ENCODE assay signal across 14 cellular contexts in the genomic region with DNA sequence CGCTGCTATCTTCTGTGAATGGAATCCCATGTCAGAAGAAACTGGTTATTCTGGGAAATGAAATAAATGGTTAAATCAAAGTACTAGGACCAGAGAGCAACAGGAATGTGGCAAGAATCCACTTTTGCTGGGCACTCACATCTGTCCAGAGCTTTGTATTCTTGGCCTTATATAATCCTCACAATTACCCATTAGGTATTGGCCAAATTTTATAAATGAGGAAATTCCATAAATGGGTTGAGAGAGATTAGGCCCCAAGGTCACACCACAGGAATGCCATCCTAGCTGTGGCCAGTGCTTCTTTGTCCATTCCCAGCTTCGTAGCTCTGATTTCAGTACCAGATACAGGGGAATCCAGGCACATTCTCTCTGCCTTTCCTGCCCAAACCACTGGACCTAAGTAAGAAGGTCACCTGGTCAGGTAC.
DNase-seq lines count a peak whose midpoint lies in the region; ATAC-seq and TF ChIP-seq lines count a peak whose summit lies in the region.
"Had no signal": no experiment of that assay in that cellular context is flagged by ENCODE, and none has a peak within 500 bp of the region (broad histone marks: within the 10 kb centered on the region; RNA-seq: fewer than 3 reads in every experiment).

No MANE protein-coding gene starts in this region.

- no peak for ATAC-seq in gastrocnemius medialis
- ATAC-seq: K562 had no signal

- H3K36me3 ChIP-seq in adipocyte (ENCODE audit: control insufficient read depth, insufficient read depth, low read length, severe bottlenecking) (no peaks in the 10 kb centered on the region), skeletal muscle satellite cell (ENCODE audit: insufficient read depth, low read length) (no peaks in the 10 kb centered on the region), gastrocnemius medialis (no peaks in the 10 kb centered on the region)

- H3K27me3 ChIP-seq in adipocyte (replicated peaks; ENCODE audit: control insufficient read depth, insufficient read depth, low read length) (no peaks in the 10 kb centered on the region), skeletal muscle satellite cell (ENCODE audit: control insufficient read depth, insufficient read depth, low read length) (no peaks in the 10 kb centered on the region), gastrocnemius medialis (no peaks in the 10 kb centered on the region)
- H3K27me3 ChIP-seq: spleen had no signal

- H3K4me3 ChIP-seq in HFF-Myc (replicated peaks; ENCODE audit: low read depth, low read length) (no peak overlapping the region), adipocyte (ENCODE audit: low read length) (no peak overlapping the region), skeletal muscle satellite cell (ENCODE audit: low read length) (no peak overlapping the region), gastrocnemius medialis (no peak overlapping the region)
- H3K4me3 ChIP-seq: K562, lung, spleen had no signal

- no peak overlapping the region for H3K27ac ChIP-seq in gastrocnemius medialis
- H3K27ac ChIP-seq: spleen had no signal

- peak overlapping the region; percentile 48 for H3K4me2 ChIP-seq in skeletal muscle satellite cell (ENCODE audit: low read length)

- peaks cover 3% of the 10 kb centered on the region for H3K9me3 ChIP-seq in adipocyte (ENCODE audit: control insufficient read depth, low read length)
- H3K9me3 ChIP-seq in skeletal muscle satellite cell (replicated peaks; ENCODE audit: low read length): peaks cover 7% of the 10 kb centered on the region
- no peaks in the 10 kb centered on the region for H3K9me3 ChIP-seq in gastrocnemius medialis
- H3K9me3 ChIP-seq: Caco-2 had no signal

- H3K4me1 ChIP-seq in adipocyte (ENCODE audit: control insufficient read depth, insufficient read depth, low read length): peaks cover 30% of the 10 kb centered on the region
- peaks cover 22% of the 10 kb centered on the region for H3K4me1 ChIP-seq in skeletal muscle satellite cell (ENCODE audit: control insufficient read depth, insufficient read depth, low read length)
- peaks cover 10 to 15% of the 10 kb centered on the region in 2 donors for H3K4me1 ChIP-seq in gastrocnemius medialis
- H3K4me1 ChIP-seq: Caco-2 had no signal

- DNase-seq in HFF-Myc (ENCODE audit: extremely low read depth, low read depth) (peak; percentile 83), adipocyte (ENCODE audit: low read depth) (peak; percentile 70), glomerular visceral epithelial cell (ENCODE audit: extremely low spot score) (peak; percentile 42), NCI-H524 treated with DMSO at 0.1 percent for 48 hours (lab: John Stamatoyannopoulos, UW) (no peak), SW 1271 (lab: John Stamatoyannopoulos, UW) (no peak), gastrocnemius medialis (no peak)
- DNase-seq: activated gamma-delta T cell, Caco-2, NCI-H1436, Right ventricle myocardium superior, spleen had no signal

- peak overlapping the region; percentile 21 for H3K9ac ChIP-seq in adipocyte (ENCODE audit: low read length)
- H3K9ac ChIP-seq in skeletal muscle satellite cell (ENCODE audit: low read depth, low read length): peak overlapping the region; percentile 22

- intact Hi-C loops in gastrocnemius medialis (cut with DNase I; ENCODE audit: low total_unique reads): no loop called here

- TF ChIP-seq CTCF in HFF-Myc (IDR thresholded peaks at IDR 0.05; ENCODE audit: low read depth, low read length, missing control alignments) (no peak), gastrocnemius medialis (IDR thresholded peaks at IDR 0.05 in 4 of 5, conservative IDR thresholded peaks at IDR 0.05 in 1 of 5) (no peak)

- no peak for TF ChIP-seq POLR2A in gastrocnemius medialis (IDR thresholded peaks at IDR 0.05)

- in situ Hi-C loops in gastrocnemius medialis (cut with MboI; ENCODE audit: low sequenced_read_pairs in 4 of 4): no loop called here

Comparison
In these comparisons a context has a peak if more than half of its experiments do, and no peak if none do; other contexts are left out.
1. DNase-seq: peak in HFF-Myc (single experiment), adipocyte (single experiment) and glomerular visceral epithelial cell (single experiment); none in NCI-H524 treated with DMSO at 0.1 percent for 48 hours (single experiment), SW 1271 (0 of 2) and gastrocnemius medialis (0 of 2).